10 cellular contexts compared by ENCODE assay signal in genomic region chr15:93032515-93033206, GRCh38. TPM values are rescaled to one million over a fixed set of nuclear protein-coding genes. Genes with fewer than 3 reads are reported as not detected.
A peak's percentile ranks its signal among the peaks of the same experiment; 100 is the strongest.
DNase-seq lines count a peak whose midpoint lies in the region; ATAC-seq and TF ChIP-seq lines count a peak whose summit lies in the region.
"Not testable (repeated sequence)": the region's sequence is repeated elsewhere in the genome, so short reads cannot be mapped to it uniquely, and the experiment has no call there.
"Had no signal": no experiment of that assay in that cellular context is flagged by ENCODE, and none has a peak within 500 bp of the region (broad histone marks: within the 10 kb centered on the region; RNA-seq: fewer than 3 reads in every experiment).

No MANE protein-coding gene starts in this region.

- not testable (repeated sequence) for ATAC-seq in activated naive CD8-positive, alpha-beta T cell treated with anti-CD3 and anti-CD28 coated beads, Interleukin-2, amount 10 ng/mL, durations not matched to agents 7 days and 5 days (ENCODE audit: low read depth)

- not testable (repeated sequence) for H3K36me3 Mint-ChIP-seq in activated naive CD8-positive, alpha-beta T cell treated with anti-CD3 and anti-CD28 coated beads, Interleukin-2, amount 10 ng/mL, durations not matched to agents 7 days and 5 days
- peaks cover 20% of the 10 kb centered on the region for H3K36me3 Mint-ChIP-seq in neural crest cell (ENCODE audit: low read depth)

- H3K4me1 Mint-ChIP-seq in activated naive CD8-positive, alpha-beta T cell treated with anti-CD3 and anti-CD28 coated beads, Interleukin-2, amount 10 ng/mL, durations not matched to agents 7 days and 5 days: peaks cover 10% of the 10 kb centered on the region
- peaks cover 63% of the 10 kb centered on the region for H3K4me1 Mint-ChIP-seq in neural crest cell

- H3K27ac ChIP-seq in Peyer's patch, stomach, uterus: not testable (repeated sequence)

- peak; percentile 12 for DNase-seq in GM13977 (ENCODE audit: low spot score)
- peak in 2 of 3 donors; percentile 23 to 27 for DNase-seq in Peyer's patch
- peak; percentile 20 for DNase-seq in activated naive CD8-positive, alpha-beta T cell treated with anti-CD3 and anti-CD28 coated beads, Interleukin-2, amount 10 ng/mL, durations not matched to agents 7 days and 5 days
- peak; percentile 57 for DNase-seq in cardiac septum (ENCODE audit: low spot score)
- not testable (repeated sequence) for DNase-seq in neural crest cell (ENCODE audit: low read depth, low spot score)
- peak; percentile 10 for DNase-seq in stomach
- DNase-seq in uterus: peak; percentile 8 to 11

- H3K9me3 ChIP-seq in Peyer's patch, stomach, uterus: not testable (repeated sequence)

- not testable (repeated sequence) for TF ChIP-seq POLR2A in Peyer's patch (IDR thresholded peaks at IDR 0.05); stomach (IDR thresholded peaks at IDR 0.05); uterus (IDR thresholded peaks at IDR 0.05)

- in situ Hi-C loops in GM13977 (cut with MboI; ENCODE audit: low pct_unique_long_range_greater_than_20kb, low sequenced_read_pairs, unreplicated experiment): not testable (repeated sequence)

- H3K27ac Mint-ChIP-seq in activated naive CD8-positive, alpha-beta T cell treated with anti-CD3 and anti-CD28 coated beads, Interleukin-2, amount 10 ng/mL, durations not matched to agents 7 days and 5 days: not testable (repeated sequence)
- peak overlapping the region; percentile 62 for H3K27ac Mint-ChIP-seq in neural crest cell (ENCODE audit: unreplicated experiment)

- not testable (repeated sequence) for TF ChIP-seq EP300 in stomach (IDR thresholded peaks at IDR 0.05)

- not testable (repeated sequence) for TF ChIP-seq CTCF in GM13977 (IDR thresholded peaks at IDR 0.05; ENCODE audit: extremely low read depth, insufficient read depth, missing control alignments); Peyer's patch (IDR thresholded peaks at IDR 0.05); neural crest cell (conservative IDR thresholded peaks at IDR 0.05); stomach (IDR thresholded peaks at IDR 0.05); uterus (IDR thresholded peaks at IDR 0.05)

- not testable (repeated sequence) for H3K27me3 Mint-ChIP-seq in activated naive CD8-positive, alpha-beta T cell treated with anti-CD3 and anti-CD28 coated beads, Interleukin-2, amount 10 ng/mL, durations not matched to agents 7 days and 5 days
- peaks cover 42% of the 10 kb centered on the region for H3K27me3 Mint-ChIP-seq in neural crest cell (ENCODE audit: low read depth)

- not testable (repeated sequence) for H3K9me3 Mint-ChIP-seq in activated naive CD8-positive, alpha-beta T cell treated with anti-CD3 and anti-CD28 coated beads, Interleukin-2, amount 10 ng/mL, durations not matched to agents 7 days and 5 days; neural crest cell

- intact Hi-C loops in cardiac septum (cut with DNase I): not testable (repeated sequence)
- intact Hi-C loops in stomach (cut with DNase I; ENCODE audit: low total_unique reads): loop anchor here (5.0 kb wide), 1 partner anchor 1090 kb away; no protein-coding TSS in a partner anchor
- intact Hi-C loops in uterus (cut with DNase I; ENCODE audit: low total_unique reads): loop anchor here (5.0 kb wide), 2 partner anchors 945 to 1090 kb away; no protein-coding TSS in a partner anchor

- WGBS in stomach, 5 donors: 83 to 91% (median 88%) methylated on average over 17 to 21 of the region's 21 CpGs

- H3K36me3 ChIP-seq in Peyer's patch, stomach, uterus: not testable (repeated sequence)

- H3K4me1 ChIP-seq in Peyer's patch (peaks cover 0 to 30% (median 1%) of the 10 kb centered on the region in 4 donors), stomach (peaks cover 34 to 59% (median 46%) of the 10 kb centered on the region in 4 donors)
- not testable (repeated sequence) for H3K4me1 ChIP-seq in uterus

- H3K27me3 ChIP-seq in Peyer's patch, stomach, uterus: not testable (repeated sequence)

- POLR2A ChIA-PET in activated naive CD8-positive, alpha-beta T cell treated with anti-CD3 and anti-CD28 coated beads, Interleukin-2, amount 10 ng/mL, durations not matched to agents 7 days and 5 days (lab: Charles Lee): not testable (repeated sequence)

- not testable (repeated sequence) for H3K4me3 ChIP-seq in Peyer's patch, stomach, uterus

- not testable (repeated sequence) for H3K4me3 Mint-ChIP-seq in activated naive CD8-positive, alpha-beta T cell treated with anti-CD3 and anti-CD28 coated beads, Interleukin-2, amount 10 ng/mL, durations not matched to agents 7 days and 5 days
- peak overlapping the region; percentile 66 for H3K4me3 Mint-ChIP-seq in neural crest cell

RNA-seq across cellular contexts. Expression of gene RGMA, which starts 56.4 kb away (rescaled TPM):
- total RNA-seq in Peyer's patch (10 to 100 TPM in 2 of 4 donors, 1 to 10 TPM in 2; 1.8 to 18.8 (median 9.3) TPM), cardiac septum (16.5 TPM), neural crest cell (187 and 205 TPM in 2 replicates), stomach (10 to 100 TPM in 4 of 5 donors, 1 to 10 TPM in 1; 1.7 to 64.2 (median 30.1) TPM), uterus (10 to 100 TPM in 3 of 4 donors, 1 to 10 TPM in 1; 3.6 to 57.1 (median 25.1) TPM)
- total RNA-seq in activated naive CD8-positive, alpha-beta T cell treated with anti-CD3 and anti-CD28 coated beads, Interleukin-2, amount 10 ng/mL, durations not matched to agents 7 days and 5 days: under 1 TPM in 1 of 2 experiments, not detected in 1; 0.30 TPM
- 10 to 100 TPM in 1 of 3 donors, 1 to 10 TPM in 2; 4.6 to 19.8 (median 8.0) TPM for polyA plus RNA-seq in stomach
- total RNA-seq: CD4-positive, alpha-beta memory T cell; M059J; OCI-LY7 had no signal
- polyA plus RNA-seq: CD4-positive, alpha-beta memory T cell had no signal
